In the genomic region with DNA sequence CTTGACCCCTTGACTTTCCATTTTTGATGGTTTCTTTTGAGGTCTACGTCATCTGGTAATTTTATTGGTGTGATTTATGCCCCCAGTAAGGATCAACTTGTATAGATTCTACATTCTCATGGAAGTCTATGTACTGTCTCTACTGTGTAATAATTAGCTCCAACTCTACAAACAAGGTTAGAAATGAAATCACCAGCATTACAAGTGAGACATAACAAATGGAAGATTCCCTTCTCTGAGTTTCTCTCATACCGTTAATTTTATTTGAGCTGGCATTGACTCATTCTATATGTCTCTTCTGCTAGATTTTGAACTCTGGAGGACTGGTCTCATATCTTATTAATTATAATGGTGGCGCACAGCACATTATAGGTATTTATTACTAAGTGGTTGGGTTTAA, we compare ENCODE assay signal across 14 cellular contexts.
"Had no signal": no experiment of that assay in that cellular context is flagged by ENCODE, and none has a peak within 500 bp of the region (broad histone marks: within the 10 kb centered on the region; RNA-seq: fewer than 3 reads in every experiment).

No MANE protein-coding gene starts in this region.

- DNase-seq: activated CD4-positive, alpha-beta T cell treated with anti-CD3 and anti-CD28 coated beads for 1 hour; activated CD4-positive, alpha-beta T cell treated with anti-CD3 and anti-CD28 coated beads, Interleukin-2, amount 50 U/mL, for 4 hours; activated effector memory CD4-positive, alpha-beta T cell treated with anti-CD3 and anti-CD28 coated beads, Interleukin-2, amount 50 U/mL, for 16 hours; body of pancreas; caudate nucleus; foreskin fibroblast; mesendoderm; ovary; stimulated activated CD4-positive, alpha-beta T cell treated with anti-CD3 and anti-CD28 coated beads, Interleukin-2, amount 100 ng/mL, for 48 hours; stimulated activated naive CD4-positive, alpha-beta T cell; T-helper 9 cell had no signal

- H3K27me3 ChIP-seq: body of pancreas, ovary had no signal

- H3K4me3 ChIP-seq: body of pancreas, ovary had no signal

- H3K9me3 Mint-ChIP-seq: activated naive CD4-positive, alpha-beta T cell treated with anti-CD3 and anti-CD28 coated beads, Interleukin-2, amount 50 U/mL, for 24 hours; type B pancreatic cell had no signal

- H3K27ac Mint-ChIP-seq: activated naive CD4-positive, alpha-beta T cell treated with anti-CD3 and anti-CD28 coated beads, Interleukin-2, amount 50 U/mL, for 24 hours; type B pancreatic cell had no signal

- H3K27me3 Mint-ChIP-seq: activated naive CD4-positive, alpha-beta T cell treated with anti-CD3 and anti-CD28 coated beads, Interleukin-2, amount 50 U/mL, for 24 hours; type B pancreatic cell had no signal

- H3K27ac ChIP-seq: body of pancreas, ovary had no signal

- H3K4me3 Mint-ChIP-seq: activated naive CD4-positive, alpha-beta T cell treated with anti-CD3 and anti-CD28 coated beads, Interleukin-2, amount 50 U/mL, for 24 hours; neural crest cell; type B pancreatic cell had no signal

- H3K9me3 ChIP-seq: body of pancreas, ovary had no signal

- H3K36me3 ChIP-seq: ovary had no signal

- ATAC-seq: body of pancreas had no signal
